In genomic region chr10:13784067-13784466, GRCh38 we compare ENCODE assay signal across 9 cellular contexts.
DNase-seq lines count a peak whose midpoint lies in the region; ATAC-seq and TF ChIP-seq lines count a peak whose summit lies in the region.
"Had no signal": no experiment of that assay in that cellular context is flagged by ENCODE, and none has a peak within 500 bp of the region (broad histone marks: within the 10 kb centered on the region; RNA-seq: fewer than 3 reads in every experiment).

No MANE protein-coding gene starts in this region.

- H3K27ac Mint-ChIP-seq in activated B cell treated with CpG ODN at 0.5 μM for 24 hours, result peak overlapping the region; percentile 82

- intact Hi-C loops in activated B cell treated with CpG ODN at 0.5 μM for 24 hours (cut with micrococcal nuclease), result loop anchor here (5.0 to 10.0 kb wide), 3 partner anchors 308 to 1321 kb away; no protein-coding TSS in a partner anchor

- peaks cover 77% of the 10 kb centered on the region for H3K4me1 Mint-ChIP-seq in activated B cell treated with CpG ODN at 0.5 μM for 24 hours

- DNase-seq in EH (ENCODE audit: low read depth) (peak; percentile 68), H4 (ENCODE audit: low spot score) (peak; percentile 33), activated B cell treated with CpG ODN at 0.5 μM for 24 hours (no peak), lung microvascular endothelial cell (ENCODE audit: low read depth in 2 of 2) (peak; percentile 60 to 65), amniotic stem cell (lab: John Stamatoyannopoulos, UW) (no peak), NCI-H2171 treated with DMSO at 0.1 percent for 48 hours (lab: John Stamatoyannopoulos, UW) (no peak), substantia nigra (lab: John Stamatoyannopoulos, UW) (no peak), ecto neural progenitor cell (ENCODE audit: low spot score) (no peak)

- no peak for TF ChIP-seq CTCF in activated B cell treated with CpG ODN at 0.5 μM for 24 hours (IDR thresholded peaks at IDR 0.05)

- H3K36me3 Mint-ChIP-seq in activated B cell treated with CpG ODN at 0.5 μM for 24 hours (ENCODE audit: low read depth), result no peaks in the 10 kb centered on the region

- CTCF ChIA-PET in activated B cell treated with CpG ODN at 0.5 μM for 24 hours (lab: Charles Lee), result interaction anchor here (0.7 to 1.6 kb wide), 7 partner anchors 106 to 413 kb away, joined by 3 to 7 read pairs (median 4); no protein-coding TSS in a partner anchor

- peak; percentile 62 for ATAC-seq in activated B cell treated with CpG ODN at 0.5 μM for 24 hours (ENCODE audit: low read depth)

- H3K27ac ChIP-seq in substantia nigra (ENCODE audit: low read depth, low read length, poor library complexity, severe bottlenecking), result no peak overlapping the region
- H3K27ac ChIP-seq: neutrophil had no signal

- H3K9me3 Mint-ChIP-seq in activated B cell treated with CpG ODN at 0.5 μM for 24 hours, result no peaks in the 10 kb centered on the region

- H3K27me3 Mint-ChIP-seq in activated B cell treated with CpG ODN at 0.5 μM for 24 hours, result no peaks in the 10 kb centered on the region

- POLR2A ChIA-PET in activated B cell treated with CpG ODN at 0.5 μM for 24 hours (lab: Charles Lee), result interaction anchor here (1.9 kb wide), 1 partner anchor 402 kb away, joined by 4 read pairs; no protein-coding TSS in a partner anchor

- H3K4me3 Mint-ChIP-seq in activated B cell treated with CpG ODN at 0.5 μM for 24 hours, result peak overlapping the region; percentile 21

Comparison
In these comparisons a context has a peak if more than half of its experiments do, and no peak if none do; other contexts are left out.
1. DNase-seq: peak in EH (single experiment), H4 (single experiment) and lung microvascular endothelial cell (2 of 2); none in activated B cell treated with CpG ODN at 0.5 μM for 24 hours (single experiment), amniotic stem cell (single experiment), NCI-H2171 treated with DMSO at 0.1 percent for 48 hours (single experiment), substantia nigra (0 of 49) and ecto neural progenitor cell (single experiment).